Comparison of ENCODE assay signal across 19 cellular contexts in the genomic region with DNA sequence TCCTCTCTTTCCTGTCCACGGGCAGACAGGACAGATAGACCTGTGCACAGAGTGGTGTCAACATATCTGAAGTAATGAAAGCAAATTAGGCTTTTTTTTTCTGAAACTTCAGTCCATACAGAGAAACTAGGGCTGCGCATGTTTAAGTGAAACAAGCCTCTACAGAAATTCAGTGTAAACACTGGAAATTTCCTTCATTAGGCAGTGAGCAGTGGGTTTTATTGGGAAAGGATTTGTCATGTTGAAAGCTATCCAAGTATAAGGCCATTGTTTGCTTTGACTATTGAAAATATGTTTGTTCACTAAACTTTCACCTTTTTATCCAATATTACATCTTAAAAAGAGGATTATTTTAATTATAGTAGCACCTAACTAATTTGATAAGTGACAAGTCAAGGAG.
A peak's percentile ranks its signal among the peaks of the same experiment; 100 is the strongest.
DNase-seq lines count a peak whose midpoint lies in the region; TF ChIP-seq lines count a peak whose summit lies in the region.
"Had no signal": no experiment of that assay in that cellular context is flagged by ENCODE, and none has a peak within 500 bp of the region (broad histone marks: within the 10 kb centered on the region; RNA-seq: fewer than 3 reads in every experiment).

No MANE protein-coding gene starts in this region.

- H3K36me3 Mint-ChIP-seq in activated CD4-positive, alpha-beta T cell treated with anti-CD3 and anti-CD28 coated beads, Interleukin-2, amount 10 ng/mL, durations not matched to agents 24 days and 14 days (ENCODE audit: low read depth) = peaks cover 9% of the 10 kb centered on the region

- TF ChIP-seq CTCF in liver (IDR thresholded peaks at IDR 0.05; ENCODE audit: low read depth, low read length, missing input control) = no peak

- peaks cover 9% of the 10 kb centered on the region for H3K9me3 Mint-ChIP-seq in activated CD4-positive, alpha-beta T cell treated with anti-CD3 and anti-CD28 coated beads, Interleukin-2, amount 10 ng/mL, durations not matched to agents 24 days and 14 days

- H3K4me3 Mint-ChIP-seq in activated CD4-positive, alpha-beta T cell treated with anti-CD3 and anti-CD28 coated beads, Interleukin-2, amount 10 ng/mL, durations not matched to agents 24 days and 14 days = no peak overlapping the region
- H3K4me3 Mint-ChIP-seq: CD4-positive, CD25-positive, alpha-beta regulatory T cell had no signal

- H3K4me3 ChIP-seq in liver (ENCODE audit: low read depth in 1 of 3, low read length in 3 of 3) (no peak overlapping the region), MG63 (no peak overlapping the region)

- H3K4me1 Mint-ChIP-seq in activated CD4-positive, alpha-beta T cell treated with anti-CD3 and anti-CD28 coated beads, Interleukin-2, amount 10 ng/mL, durations not matched to agents 24 days and 14 days = no peaks in the 10 kb centered on the region

- H3K36me3 ChIP-seq in liver (ENCODE audit: control insufficient read depth in 4 of 4, insufficient read depth in 3 of 4, low read depth in 1 of 4, low read length in 3 of 4) (no peaks in the 10 kb centered on the region), MG63 (peaks cover 3% of the 10 kb centered on the region; the same call in 1 of the 2 replicates)
- H3K36me3 ChIP-seq: BE2C had no signal

- 84% methylated on average over 2 of the region's 2 CpGs for WGBS in liver

- H3K9ac ChIP-seq in liver (ENCODE audit: low read depth in 1 of 2, low read length in 2 of 2) = no peak overlapping the region

- DNase-seq in activated CD4-positive, alpha-beta T cell treated with anti-CD3 and anti-CD28 coated beads, Interleukin-2, amount 10 ng/mL, durations not matched to agents 24 days and 14 days = peak; percentile 19
- DNase-seq in activated CD4-positive, alpha-beta T cell treated with anti-CD3 and anti-CD28 coated beads, Interleukin-2, amount 50 U/mL, for 1 hour = no peak
- peak; percentile 61 for DNase-seq in dermis blood vessel endothelial cell
- no peak for DNase-seq in MG63
- DNase-seq in SIG-M5 (lab: John Stamatoyannopoulos, UW) = no peak
- DNase-seq in cerebellar nuclear complex (lab: John Stamatoyannopoulos, UW) = no peak
- DNase-seq in nucleus accumbens (lab: John Stamatoyannopoulos, UW) = no peak
- DNase-seq: 8988T; BE2C; Caco-2; CD4-positive, CD25-positive, alpha-beta regulatory T cell; GF-D8; KG1; NCI-H1417 treated with DMSO at 0.1 percent for 48 hours; NCI-H1930; NCI-H226; NCI-H524; NCI-H82 had no signal

- intact Hi-C loops in activated CD4-positive, alpha-beta T cell treated with anti-CD3 and anti-CD28 coated beads, Interleukin-2, amount 10 ng/mL, durations not matched to agents 24 days and 14 days (cut with micrococcal nuclease) = no loop called here

- H3K27me3 Mint-ChIP-seq in activated CD4-positive, alpha-beta T cell treated with anti-CD3 and anti-CD28 coated beads, Interleukin-2, amount 10 ng/mL, durations not matched to agents 24 days and 14 days = no peaks in the 10 kb centered on the region
- H3K27me3 Mint-ChIP-seq: CD4-positive, CD25-positive, alpha-beta regulatory T cell had no signal

- H3K9me3 ChIP-seq in liver (ENCODE audit: control insufficient read depth in 4 of 4, low read length in 3 of 4) = no peaks in the 10 kb centered on the region
- H3K9me3 ChIP-seq in MG63 = peaks cover 14% of the 10 kb centered on the region
- H3K9me3 ChIP-seq: BE2C had no signal

- H3K27ac Mint-ChIP-seq in activated CD4-positive, alpha-beta T cell treated with anti-CD3 and anti-CD28 coated beads, Interleukin-2, amount 10 ng/mL, durations not matched to agents 24 days and 14 days = no peak overlapping the region

- peak overlapping the region in 1 of 2 donors; percentile 66 for H3K27ac ChIP-seq in liver (ENCODE audit: low read depth in 1 of 2, low read length in 2 of 2)

- H3K4me1 ChIP-seq in liver (ENCODE audit: control insufficient read depth in 4 of 4, insufficient read depth in 4 of 4, low read length in 3 of 4) = peaks cover 0 to 7% (median 5%) of the 10 kb centered on the region in 4 donors

- no peak for TF ChIP-seq RAD21 in liver (IDR thresholded peaks at IDR 0.05)

- no peaks in the 10 kb centered on the region for H3K27me3 ChIP-seq in liver (ENCODE audit: control insufficient read depth in 4 of 4, insufficient read depth in 4 of 4, low read length in 3 of 4)
- no peaks in the 10 kb centered on the region for H3K27me3 ChIP-seq in MG63
- H3K27me3 ChIP-seq: BE2C had no signal

TF ChIP-seq in liver, 16 proteins besides CTCF, POLR2A, EP300 and RAD21:
- TF ChIP-seq FOXA1 (IDR thresholded peaks at IDR 0.05) (no peak), HNF4A (conservative IDR thresholded peaks at IDR 0.05) (no peak), RXRA (IDR thresholded peaks at IDR 0.05) (no peak), FOXA2 (IDR thresholded peaks at IDR 0.05) (peak; percentile 17), EGR1 (IDR thresholded peaks at IDR 0.05; ENCODE audit: low read depth in 2 of 2) (no peak)
- TF ChIP-seq, protein P1, sequence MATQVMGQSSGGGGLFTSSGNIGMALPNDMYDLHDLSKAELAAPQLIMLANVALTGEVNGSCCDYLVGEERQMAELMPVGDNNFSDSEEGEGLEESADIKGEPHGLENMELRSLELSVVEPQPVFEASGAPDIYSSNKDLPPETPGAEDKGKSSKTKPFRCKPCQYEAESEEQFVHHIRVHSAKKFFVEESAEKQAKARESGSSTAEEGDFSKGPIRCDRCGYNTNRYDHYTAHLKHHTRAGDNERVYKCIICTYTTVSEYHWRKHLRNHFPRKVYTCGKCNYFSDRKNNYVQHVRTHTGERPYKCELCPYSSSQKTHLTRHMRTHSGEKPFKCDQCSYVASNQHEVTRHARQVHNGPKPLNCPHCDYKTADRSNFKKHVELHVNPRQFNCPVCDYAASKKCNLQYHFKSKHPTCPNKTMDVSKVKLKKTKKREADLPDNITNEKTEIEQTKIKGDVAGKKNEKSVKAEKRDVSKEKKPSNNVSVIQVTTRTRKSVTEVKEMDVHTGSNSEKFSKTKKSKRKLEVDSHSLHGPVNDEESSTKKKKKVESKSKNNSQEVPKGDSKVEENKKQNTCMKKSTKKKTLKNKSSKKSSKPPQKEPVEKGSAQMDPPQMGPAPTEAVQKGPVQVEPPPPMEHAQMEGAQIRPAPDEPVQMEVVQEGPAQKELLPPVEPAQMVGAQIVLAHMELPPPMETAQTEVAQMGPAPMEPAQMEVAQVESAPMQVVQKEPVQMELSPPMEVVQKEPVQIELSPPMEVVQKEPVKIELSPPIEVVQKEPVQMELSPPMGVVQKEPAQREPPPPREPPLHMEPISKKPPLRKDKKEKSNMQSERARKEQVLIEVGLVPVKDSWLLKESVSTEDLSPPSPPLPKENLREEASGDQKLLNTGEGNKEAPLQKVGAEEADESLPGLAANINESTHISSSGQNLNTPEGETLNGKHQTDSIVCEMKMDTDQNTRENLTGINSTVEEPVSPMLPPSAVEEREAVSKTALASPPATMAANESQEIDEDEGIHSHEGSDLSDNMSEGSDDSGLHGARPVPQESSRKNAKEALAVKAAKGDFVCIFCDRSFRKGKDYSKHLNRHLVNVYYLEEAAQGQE (IDR thresholded peaks at IDR 0.05) = no peak

Comparison
In these comparisons a context has a peak if more than half of its experiments do, and no peak if none do; other contexts are left out.
1. DNase-seq: peak in activated CD4-positive, alpha-beta T cell treated with anti-CD3 and anti-CD28 coated beads, Interleukin-2, amount 10 ng/mL, durations not matched to agents 24 days and 14 days (single experiment) and dermis blood vessel endothelial cell (single experiment); none in activated CD4-positive, alpha-beta T cell treated with anti-CD3 and anti-CD28 coated beads, Interleukin-2, amount 50 U/mL, for 1 hour (single experiment), MG63 (single experiment), SIG-M5 (single experiment), cerebellar nuclear complex (0 of 2) and nucleus accumbens (0 of 56).